10 cellular contexts compared by ENCODE assay signal in genomic region chr1:160748182-160748876, GRCh38. TPM values are rescaled to one million over a fixed set of nuclear protein-coding genes. Genes with fewer than 3 reads are reported as not detected.
DNase-seq lines count a peak whose midpoint lies in the region; ATAC-seq, FAIRE-seq and TF ChIP-seq lines count a peak whose summit lies in the region.
"Had no signal": no experiment of that assay in that cellular context is flagged by ENCODE, and none has a peak within 500 bp of the region (broad histone marks: within the 10 kb centered on the region; RNA-seq: fewer than 3 reads in every experiment).

No MANE protein-coding gene starts in this region.

- H3K27me3 ChIP-seq in GM12878 (replicated peaks in 1 of 2; ENCODE audit: control insufficient read depth in 2 of 2, insufficient read depth in 2 of 2, low read length in 1 of 2) (no peaks in the 10 kb centered on the region), ovary (no peaks in the 10 kb centered on the region)

- SMC1A ChIA-PET in GM12878 (lab: Charles Lee; ENCODE audit: uncharacterized antibody, unreplicated experiment): interaction anchor here (0.8 to 15.1 kb wide), 10 partner anchors 8 to 206 kb away, joined by 3 to 447 read pairs (median 5); no protein-coding TSS in a partner anchor

- no peaks in the 10 kb centered on the region for H3K9me3 Mint-ChIP-seq in natural killer cell

- H4K20me1 ChIP-seq in GM12878 (ENCODE audit: control insufficient read depth, insufficient read depth): no peaks in the 10 kb centered on the region

- peak overlapping the region; percentile 88 to 96 for H3K27ac Mint-ChIP-seq in natural killer cell

- intact Hi-C loops in GM12878 (cut with micrococcal nuclease; ENCODE audit: unreplicated experiment): no loop called here
- intact Hi-C loops in natural killer cell (cut with micrococcal nuclease): loop anchor here (10.0 kb wide), 1 partner anchor 314 kb away; no protein-coding TSS in a partner anchor
- intact Hi-C loops in ovary (cut with DNase I): no loop called here

- H3K4me3 ChIP-seq in GM12878 (no peak overlapping the region), ovary (no peak overlapping the region)
- H3K4me3 ChIP-seq: MG63 had no signal

- peaks cover 51% of the 10 kb centered on the region for H3K4me1 ChIP-seq in GM12878 (ENCODE audit: control insufficient read depth, insufficient read depth, low read length)
- peaks cover 3% of the 10 kb centered on the region for H3K4me1 ChIP-seq in ovary (ENCODE audit: insufficient read depth)

- BruUV-seq in GM12878 (replicated peaks; lab: Mats Ljungman, UMichigan): no TSS peak

- H3K4me1 Mint-ChIP-seq in natural killer cell: peaks cover 98 to 99% of the 10 kb centered on the region in 2 donors

- no peaks in the 10 kb centered on the region for H3K9me3 ChIP-seq in GM12878 (replicated peaks; ENCODE audit: control insufficient read depth, insufficient read depth, low read length)
- no peaks in the 10 kb centered on the region for H3K9me3 ChIP-seq in ovary
- H3K9me3 ChIP-seq: MG63 had no signal

- no peak overlapping the region for H2AFZ ChIP-seq in GM12878 (ENCODE audit: control insufficient read depth, low read depth, low read length)

- TF ChIP-seq CTCF in LNCAP (IDR thresholded peaks at IDR 0.05): peak; percentile 49; the same call in 1 of the 2 replicates
- peak; percentile 18 to 47 (median 38); a peak in 4 of 6 replicates for TF ChIP-seq CTCF in GM12878 (IDR thresholded peaks at IDR 0.05 in 2 of 3, conservative IDR thresholded peaks at IDR 0.05 in 1 of 3; ENCODE audit: control insufficient read depth in 2 of 3, extremely low read depth in 1 of 3, insufficient read depth in 1 of 3, low read depth in 3 of 3, low read length in 3 of 3)
- TF ChIP-seq CTCF in natural killer cell (IDR thresholded peaks at IDR 0.05): no peak
- no peak for TF ChIP-seq CTCF in ovary (IDR thresholded peaks at IDR 0.05)

- CTCF ChIA-PET in GM12878 (lab: Yijun Ruan, JAX): interaction anchor here (0.8 to 13.0 kb wide), 12 partner anchors 8 to 203 kb away, joined by 3 to 234 read pairs (median 7); partner anchors contain the start of gene SLAMF7

- H3K36me3 Mint-ChIP-seq in natural killer cell: peaks cover 57% of the 10 kb centered on the region

- no peak; the same call in 1 of the 2 replicates for TF ChIP-seq POLR2A in GM12878 (IDR thresholded peaks at IDR 0.05; ENCODE audit: low read depth, low read length)
- TF ChIP-seq POLR2A in ovary (IDR thresholded peaks at IDR 0.05): no peak

- H3K36me3 ChIP-seq in GM12878 (ENCODE audit: control insufficient read depth in 2 of 2, insufficient read depth in 2 of 2, low read length in 1 of 2): peaks cover 22 to 40% of the 10 kb centered on the region in 2 experiments
- H3K36me3 ChIP-seq in ovary: no peaks in the 10 kb centered on the region
- H3K36me3 ChIP-seq: MG63 had no signal

- RAD21 ChIA-PET in GM12878 (lab: Charles Lee; ENCODE audit: unreplicated experiment): interaction anchor here (0.8 to 4.7 kb wide), 5 partner anchors 10 to 203 kb away, joined by 3 to 48 read pairs (median 4); partner anchors contain the start of gene SLAMF7

- POLR2A ChIA-PET in GM12878 (lab: Charles Lee): interaction anchor here (0.7 to 2.6 kb wide), 5 partner anchors 8 to 29 kb away, joined by 3 to 12 read pairs (median 3); partner anchors contain the start of gene SLAMF7

- no peak for TF ChIP-seq RAD21 in GM12878 (IDR thresholded peaks at IDR 0.05; ENCODE audit: insufficient read depth, low read depth, low read length)

- DNase-seq in DMS 273 (lab: John Stamatoyannopoulos, UW; ENCODE audit: unreplicated experiment) (peak; percentile 4), DMS 273 treated with DMSO at 0.1 percent for 48 hours (lab: John Stamatoyannopoulos, UW) (no peak), GM12878 (ENCODE audit: low read depth, low spot score) (no peak), natural killer cell (no peak), ovary (no peak), HK-2 (ENCODE audit: unreplicated experiment) (no peak)
- no peak for DNase-seq in stimulated activated CD4-positive, alpha-beta T cell treated with anti-CD3 and anti-CD28 coated beads, Interleukin-4, amount 100 ng/mL, for 1 hour
- DNase-seq: MG63 had no signal

- H3K27ac ChIP-seq in GM12878 (ENCODE audit: control insufficient read depth, insufficient read depth): no peak overlapping the region
- no peak overlapping the region for H3K27ac ChIP-seq in ovary

- no peak overlapping the region for H3K9ac ChIP-seq in GM12878 (ENCODE audit: control insufficient read depth, insufficient read depth, low read length)

- WGBS in GM12878 (ENCODE audit: insufficient coverage, insufficient replicate concordance, low lambda C conversion rate, missing lambda C conversion rate): 90% methylated on average over 10 of the region's 10 CpGs
- 73 to 78% (median 75%) methylated on average over 10 of the region's 10 CpGs for WGBS in ovary, 3 donors

- in situ Hi-C loops in GM12878 (cut with MboI): no loop called here

- H3K79me2 ChIP-seq in GM12878 (ENCODE audit: control insufficient read depth, insufficient read depth, low read length): peaks cover 61% of the 10 kb centered on the region

- FAIRE-seq in GM12878 (lab: Jason Lieb, UNC): no peak
- FAIRE-seq: A204.1 had no signal

- H3K27me3 Mint-ChIP-seq in natural killer cell (ENCODE audit: low read depth in 2 of 2): no peaks in the 10 kb centered on the region

- ATAC-seq in GM12878 (no peak), natural killer cell (no peak)

- peak overlapping the region; percentile 68 for H3K4me3 Mint-ChIP-seq in natural killer cell

- peak overlapping the region; percentile 28; the same call in 1 of the 2 replicates for H3K4me2 ChIP-seq in GM12878 (ENCODE audit: control insufficient read depth, insufficient read depth)

- TF ChIP-seq EP300 in GM12878 (IDR thresholded peaks at IDR 0.05; ENCODE audit: borderline replicate concordance in 1 of 2, control insufficient read depth in 1 of 2, low read depth in 2 of 2, low read length in 2 of 2) (no peak), ovary (IDR thresholded peaks at IDR 0.05) (no peak)

RNA-seq across cellular contexts. Expression of gene SLAMF7, which starts 9.3 kb away (rescaled TPM):
- total RNA-seq in GM12878 (2013; cell fraction: nucleolus; rRNA removed): 340 and 341 TPM in 2 replicates
- 74.4 and 76.2 TPM in 2 replicates for total RNA-seq in GM12878 (2014; rRNA removed)
- total RNA-seq in GM12878 (2014; rRNA removed; fragmentation: Illumina TruSeq; extraction: Trizol): 81.5 and 88.1 TPM in 2 replicates
- total RNA-seq in GM12878 (2021): 124 and 133 TPM in 2 replicates
- 147 TPM for polyA plus RNA-seq in GM12878 (2011; ENCODE audit: low read depth)
- polyA plus RNA-seq in GM12878 (2011; rRNA removed): 275 and 284 TPM in 2 replicates
- 168 and 176 TPM in 2 replicates for polyA plus RNA-seq in GM12878 (2011; cell fraction: cytosol; rRNA removed)
- 116 and 168 TPM in 2 replicates for polyA plus RNA-seq in GM12878 (2011; cell fraction: nucleus; rRNA removed)
- polyA plus RNA-seq in GM12878 (2012): 182 and 235 TPM in 2 replicates
- 182 and 208 TPM in 2 replicates for polyA plus RNA-seq in GM12878 (2014; fragmentation: Illumina TruSeq; extraction: Trizol)
- 10 to 100 TPM; 66.6 to 83.4 TPM for polyA plus RNA-seq in GM12878 (2014; fragmentation: Nextera tagmentation; extraction: Ambion mirVana)
- polyA plus RNA-seq in GM12878 (2014; rRNA removed): 118 and 125 TPM in 2 replicates
- 100 to 1,000 TPM; 102 to 114 TPM for polyA plus RNA-seq in GM12878 (2016; fragmentation: Nextera tagmentation; extraction: Ambion mirVana)
- polyA minus RNA-seq in GM12878 (2011; rRNA and poly(A)+ RNA removed): 184 and 200 TPM in 2 replicates
- 46.2 and 51.3 TPM in 2 replicates for polyA minus RNA-seq in GM12878 (2011; cell fraction: cytosol; rRNA and poly(A)+ RNA removed)
- 108 and 125 TPM in 2 replicates for polyA minus RNA-seq in GM12878 (2011; cell fraction: nucleus; rRNA and poly(A)+ RNA removed)
- 100 to 1,000 TPM; 191 to 301 (median 227) TPM for total RNA-seq in natural killer cell
- 1 to 10 TPM in 2 of 7 donors, under 1 TPM in 4, not detected in 1; 0.32 to 3.7 (median 0.84) TPM for total RNA-seq in ovary
- polyA plus RNA-seq in ovary: 1 to 10 TPM in 1 of 2 donors, under 1 TPM in 1; 0.36 to 7.3 TPM

RNA-seq across cellular contexts. Expression of gene CD48, which starts 36.7 kb away (rescaled TPM):
- total RNA-seq in GM12878 (2013; cell fraction: nucleolus; rRNA removed): 550 and 565 TPM in 2 replicates
- 415 and 499 TPM in 2 replicates for total RNA-seq in GM12878 (2014; rRNA removed)
- 445 and 463 TPM in 2 replicates for total RNA-seq in GM12878 (2014; rRNA removed; fragmentation: Illumina TruSeq; extraction: Trizol)
- total RNA-seq in GM12878 (2021): 311 and 323 TPM in 2 replicates
- polyA plus RNA-seq in GM12878 (2011; ENCODE audit: low read depth): 1,141 TPM
- 1,315 and 1,412 TPM in 2 replicates for polyA plus RNA-seq in GM12878 (2011; rRNA removed)
- 831 and 1,170 TPM in 2 replicates for polyA plus RNA-seq in GM12878 (2011; cell fraction: cytosol; rRNA removed)
- polyA plus RNA-seq in GM12878 (2011; cell fraction: nucleus; rRNA removed): 317 and 485 TPM in 2 replicates
- 688 and 1,150 TPM in 2 replicates for polyA plus RNA-seq in GM12878 (2012)
- 487 and 663 TPM in 2 replicates for polyA plus RNA-seq in GM12878 (2014; fragmentation: Illumina TruSeq; extraction: Trizol)
- polyA plus RNA-seq in GM12878 (2014; fragmentation: Nextera tagmentation; extraction: Ambion mirVana): 100 to 1,000 TPM; 667 to 776 TPM
- 335 and 411 TPM in 2 replicates for polyA plus RNA-seq in GM12878 (2014; rRNA removed)
- 100 to 1,000 TPM; 302 to 328 TPM for polyA plus RNA-seq in GM12878 (2016; fragmentation: Nextera tagmentation; extraction: Ambion mirVana)
- 654 and 682 TPM in 2 replicates for polyA minus RNA-seq in GM12878 (2011; rRNA and poly(A)+ RNA removed)
- polyA minus RNA-seq in GM12878 (2011; cell fraction: cytosol; rRNA and poly(A)+ RNA removed): 176 and 177 TPM in 2 replicates
- polyA minus RNA-seq in GM12878 (2011; cell fraction: nucleus; rRNA and poly(A)+ RNA removed): 79.5 and 82.9 TPM in 2 replicates
- 100 to 1,000 TPM; 213 to 249 (median 223) TPM for total RNA-seq in natural killer cell
- 1 to 10 TPM in 6 of 7 donors, under 1 TPM in 1; 0.61 to 4.4 (median 1.9) TPM for total RNA-seq in ovary
- polyA plus RNA-seq in ovary: 10 to 100 TPM in 1 of 2 donors, 1 to 10 TPM in 1; 2.5 to 17.6 TPM

RNA-seq across cellular contexts. Expression of gene LY9, which starts 47.6 kb away (rescaled TPM):
- total RNA-seq in GM12878 (2013; cell fraction: nucleolus; rRNA removed): 51.7 and 54.8 TPM in 2 replicates
- total RNA-seq in GM12878 (2014; rRNA removed) (10.7 and 12.5 TPM in 2 replicates), GM12878 (2014; rRNA removed; fragmentation: Illumina TruSeq; extraction: Trizol) (6.6 and 8.0 TPM in 2 replicates), GM12878 (2021) (8.9 and 11.0 TPM in 2 replicates), natural killer cell (10 to 100 TPM; 30.3 to 47.1 (median 34.4) TPM), ovary (under 1 TPM in 5 of 7 donors, not detected in 2; 0.15 to 0.90 (median 0.45) TPM)
- polyA plus RNA-seq in GM12878 (2011; ENCODE audit: low read depth): 15.9 TPM
- polyA plus RNA-seq in GM12878 (2011; rRNA removed) (11.7 and 13.3 TPM in 2 replicates), GM12878 (2014; fragmentation: Illumina TruSeq; extraction: Trizol) (9.8 and 11.7 TPM in 2 replicates), GM12878 (2014; fragmentation: Nextera tagmentation; extraction: Ambion mirVana) (1 to 10 TPM; 2.7 to 2.8 TPM), GM12878 (2014; rRNA removed) (11.4 and 11.6 TPM in 2 replicates), GM12878 (2016; fragmentation: Nextera tagmentation; extraction: Ambion mirVana) (1 to 10 TPM; 7.4 to 9.1 TPM), ovary (1 to 10 TPM in 1 of 2 donors, under 1 TPM in 1; 0.24 to 2.9 TPM)
- polyA plus RNA-seq in GM12878 (2011; cell fraction: cytosol; rRNA removed): 12.8 and 14.6 TPM in 2 replicates
- polyA plus RNA-seq in GM12878 (2011; cell fraction: nucleus; rRNA removed): 11.6 and 16.1 TPM in 2 replicates
- 16.7 and 24.0 TPM in 2 replicates for polyA plus RNA-seq in GM12878 (2012)
- polyA minus RNA-seq in GM12878 (2011; rRNA and poly(A)+ RNA removed): 13.6 and 16.5 TPM in 2 replicates
- 3.5 TPM in 2 replicates for polyA minus RNA-seq in GM12878 (2011; cell fraction: cytosol; rRNA and poly(A)+ RNA removed)
- 10.8 and 12.2 TPM in 2 replicates for polyA minus RNA-seq in GM12878 (2011; cell fraction: nucleus; rRNA and poly(A)+ RNA removed)

Comparison
In these comparisons a context has a peak if more than half of its experiments do, and no peak if none do; other contexts are left out.
1. CTCF ChIP-seq: peak in LNCAP (single experiment) and GM12878 (3 of 3); none in natural killer cell (single experiment) and ovary (0 of 3).
2. RNA of gene SLAMF7, which starts 9.3 kb away (total RNA-seq): 191 to 301 TPM in natural killer cell and 74.4 to 341 TPM in GM12878; 0.32 to 3.7 TPM in ovary; every median in the first group is over 10 times any median in the second.
3. RNA of gene CD48, which starts 36.7 kb away (total RNA-seq): 311 to 565 TPM in GM12878 and 213 to 249 TPM in natural killer cell; 0.61 to 4.4 TPM in ovary; every median in the first group is over 10 times any median in the second.
4. RNA of gene LY9, which starts 47.6 kb away (total RNA-seq): 30.3 to 47.1 TPM in natural killer cell and 6.6 to 54.8 TPM in GM12878; 0.15 to 0.90 TPM in ovary; every median in the first group is over 4 times any median in the second.